8 cellular contexts compared by ENCODE assay signal in the genomic region with DNA sequence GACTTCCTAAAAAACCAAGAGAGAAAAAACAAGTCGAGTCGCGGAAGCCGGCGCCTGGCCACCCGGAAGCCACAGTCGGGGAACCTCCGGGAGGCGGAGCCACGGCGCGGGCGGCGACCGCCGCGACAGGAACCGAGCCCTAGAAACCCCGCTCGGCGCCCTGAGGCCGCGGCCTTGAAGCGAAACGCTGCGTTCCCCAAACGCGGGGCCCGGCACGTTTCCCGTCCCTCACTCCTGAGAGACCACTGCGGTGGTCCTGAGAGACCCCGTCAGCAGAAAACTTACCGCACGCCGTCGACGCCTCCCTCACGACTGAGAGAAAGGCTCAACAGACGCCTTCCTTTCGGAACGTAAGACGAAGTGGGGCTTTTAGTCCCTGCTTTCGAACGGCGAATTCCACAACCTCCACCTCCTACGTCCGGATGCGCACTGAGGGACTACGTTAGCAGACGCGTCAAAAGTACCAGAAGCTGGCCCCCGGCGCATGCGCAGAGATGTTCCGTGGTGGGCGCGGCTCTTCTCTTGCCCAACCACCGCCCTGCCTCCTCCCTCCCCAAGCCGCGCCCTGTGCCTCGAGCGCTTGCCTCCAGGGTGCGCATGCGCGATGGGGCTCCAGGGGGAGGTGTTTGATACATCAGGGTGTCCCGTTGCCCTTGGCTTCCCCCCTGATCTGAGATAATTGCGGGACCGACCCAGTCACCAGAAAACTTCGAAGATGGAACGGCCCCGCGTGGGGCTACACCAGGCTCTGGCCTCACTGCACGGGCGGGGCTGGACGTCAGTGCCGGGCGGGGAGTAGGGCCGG. TPM values are rescaled to one million over a fixed set of nuclear protein-coding genes. Genes with fewer than 3 reads are reported as not detected.
A peak's percentile ranks its signal among the peaks of the same experiment; 100 is the strongest.
DNase-seq lines count a peak whose midpoint lies in the region; ATAC-seq and TF ChIP-seq lines count a peak whose summit lies in the region.

A gene with protein sequence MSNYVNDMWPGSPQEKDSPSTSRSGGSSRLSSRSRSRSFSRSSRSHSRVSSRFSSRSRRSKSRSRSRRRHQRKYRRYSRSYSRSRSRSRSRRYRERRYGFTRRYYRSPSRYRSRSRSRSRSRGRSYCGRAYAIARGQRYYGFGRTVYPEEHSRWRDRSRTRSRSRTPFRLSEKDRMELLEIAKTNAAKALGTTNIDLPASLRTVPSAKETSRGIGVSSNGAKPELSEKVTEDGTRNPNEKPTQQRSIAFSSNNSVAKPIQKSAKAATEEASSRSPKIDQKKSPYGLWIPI (minus strand): TSS at position 431 of the 805 bp plus-strand sequence. CDS start 491 bp downstream, outside the sequence.

- ATAC-seq in HG02678 (IDR thresholded peaks at IDR 0.05; ENCODE audit: unreplicated experiment) = peak; percentile 85
- ATAC-seq in activated naive CD8-positive, alpha-beta T cell treated with anti-CD3 and anti-CD28 coated beads, Interleukin-2, amount 50 U/mL, for 24 hours = peak; percentile 95

- H3K9ac ChIP-seq in parathyroid adenoma = peak within 1 kb of the TSS; percentile 70

- H3K27me3 ChIP-seq in cardiac muscle cell (no peaks in the 10 kb centered on the region), parathyroid adenoma (ENCODE audit: control insufficient read depth, insufficient read depth, low read length) (no peaks in the 10 kb centered on the region), tibial nerve (no peaks in the 10 kb centered on the region)

- H3K27ac ChIP-seq in cardiac muscle cell = peak within 1 kb of the TSS; percentile 94
- peak within 1 kb of the TSS; percentile 97 for H3K27ac ChIP-seq in parathyroid adenoma
- H3K27ac ChIP-seq in tibial nerve = peak within 1 kb of the TSS; percentile 93 to 100 (median 98)

- H3K9me3 Mint-ChIP-seq in activated naive CD8-positive, alpha-beta T cell treated with anti-CD3 and anti-CD28 coated beads, Interleukin-2, amount 50 U/mL, for 24 hours = no peaks in the 10 kb centered on the region

- peaks cover 53% of the 10 kb centered on the region for H3K4me1 Mint-ChIP-seq in activated naive CD8-positive, alpha-beta T cell treated with anti-CD3 and anti-CD28 coated beads, Interleukin-2, amount 50 U/mL, for 24 hours

- H2AFZ ChIP-seq in parathyroid adenoma = peak within 1 kb of the TSS; percentile 69

- H3K27me3 Mint-ChIP-seq in activated naive CD8-positive, alpha-beta T cell treated with anti-CD3 and anti-CD28 coated beads, Interleukin-2, amount 50 U/mL, for 24 hours = peaks cover 3% of the 10 kb centered on the region

- H3K4me2 ChIP-seq in parathyroid adenoma (ENCODE audit: low read length) = peak within 1 kb of the TSS; percentile 96

- H3K27ac Mint-ChIP-seq in activated naive CD8-positive, alpha-beta T cell treated with anti-CD3 and anti-CD28 coated beads, Interleukin-2, amount 50 U/mL, for 24 hours = peak within 1 kb of the TSS; percentile 98

- DNase-seq in NCI-H1417 (lab: John Stamatoyannopoulos, UW) (peak; percentile 98 to 99 (median 99)), SW 1271 (lab: John Stamatoyannopoulos, UW) (peak; percentile 93 to 95), cardiac muscle cell (ENCODE audit: low read depth in 1 of 2, low spot score in 1 of 2) (peak; percentile 99 to 100), tibial nerve (ENCODE audit: low spot score in 2 of 2) (peak; percentile 99)
- DNase-seq in activated naive CD8-positive, alpha-beta T cell treated with anti-CD3 and anti-CD28 coated beads, Interleukin-2, amount 50 U/mL, for 24 hours = peak; percentile 100

- TF ChIP-seq POLR2A in GM10847 (IDR thresholded peaks at IDR 0.05; ENCODE audit: extremely low read depth, insufficient read length) = peak; percentile 99
- peak; percentile 97 to 100 for TF ChIP-seq POLR2A in tibial nerve (IDR thresholded peaks at IDR 0.05)

- TF ChIP-seq EP300 in tibial nerve (IDR thresholded peaks at IDR 0.05) = peak; percentile 96 to 100

- H3K36me3 Mint-ChIP-seq in activated naive CD8-positive, alpha-beta T cell treated with anti-CD3 and anti-CD28 coated beads, Interleukin-2, amount 50 U/mL, for 24 hours (ENCODE audit: low read depth) = peaks cover 48% of the 10 kb centered on the region

- H3K4me3 Mint-ChIP-seq in activated naive CD8-positive, alpha-beta T cell treated with anti-CD3 and anti-CD28 coated beads, Interleukin-2, amount 50 U/mL, for 24 hours = peak within 1 kb of the TSS; percentile 94

- H3K79me2 ChIP-seq in parathyroid adenoma = no peaks in the 10 kb centered on the region

- H3K9me3 ChIP-seq in cardiac muscle cell (ENCODE audit: low read depth) (no peaks in the 10 kb centered on the region), parathyroid adenoma (ENCODE audit: control insufficient read depth, low read length) (no peaks in the 10 kb centered on the region), tibial nerve (no peaks in the 10 kb centered on the region)

- H3K4me3 ChIP-seq in cardiac muscle cell (peak within 1 kb of the TSS; percentile 92), parathyroid adenoma (ENCODE audit: low read depth, low read length) (peak within 1 kb of the TSS; percentile 99), tibial nerve (peak within 1 kb of the TSS; percentile 65 to 90 (median 78))

- 0 to 1% methylated on average over 48 to 79 of the region's 79 CpGs for WGBS in tibial nerve, 2 donors

- H3K36me3 ChIP-seq in cardiac muscle cell (peaks cover 32% of the 10 kb centered on the region), parathyroid adenoma (ENCODE audit: control insufficient read depth, insufficient read depth, low read length) (no peaks in the 10 kb centered on the region), tibial nerve (peaks cover 2 to 35% (median 13%) of the 10 kb centered on the region in 3 donors)

- peaks cover 23% of the 10 kb centered on the region for H3K4me1 ChIP-seq in cardiac muscle cell (ENCODE audit: low read depth)
- H3K4me1 ChIP-seq in parathyroid adenoma = no peaks in the 10 kb centered on the region
- H3K4me1 ChIP-seq in tibial nerve = peaks cover 0 to 41% (median 15%) of the 10 kb centered on the region in 4 donors

- no peak for TF ChIP-seq CTCF in cardiac muscle cell (IDR thresholded peaks at IDR 0.05; ENCODE audit: low read depth, low read length)
- TF ChIP-seq CTCF in parathyroid adenoma (IDR thresholded peaks at IDR 0.05) = peak; percentile 18
- peak in 2 of 5 experiments; percentile 56 to 69 for TF ChIP-seq CTCF in tibial nerve (IDR thresholded peaks at IDR 0.05)

RNA-seq across cellular contexts. Expression of the gene that starts here (rescaled TPM):
- total RNA-seq in cardiac muscle cell (211 and 231 TPM in 2 replicates), tibial nerve (100 to 1,000 TPM; 169 to 191 (median 178) TPM)
- polyA plus RNA-seq in cardiac muscle cell = 161 and 223 TPM in 2 replicates

Comparison
In these comparisons a context has a peak if more than half of its experiments do, and no peak if none do; other contexts are left out.
1. Peak in every context shown above with its lines: DNase-seq, ATAC-seq, H3K4me3 ChIP-seq and H3K27ac ChIP-seq.